In the genomic region with DNA sequence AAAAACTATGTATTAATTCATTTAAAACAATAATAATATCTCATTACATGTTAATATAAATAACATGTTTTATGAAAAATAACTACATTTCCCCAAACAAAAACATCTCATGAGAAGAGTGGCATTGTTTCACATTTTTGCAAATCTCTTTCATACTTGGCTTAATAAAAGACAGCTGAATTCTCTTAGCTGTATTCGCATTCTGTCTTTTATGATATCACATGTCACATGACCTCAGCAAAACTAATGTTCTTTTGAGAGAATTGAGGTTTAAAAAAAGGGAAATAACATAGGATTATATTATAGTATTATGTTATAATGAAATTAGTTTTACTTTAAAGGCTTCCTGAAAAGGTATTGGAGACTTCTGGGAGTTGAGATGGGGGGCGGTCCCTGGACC, we compare ENCODE assay signal across 20 cellular contexts. TPM values are rescaled to one million over a fixed set of nuclear protein-coding genes. Genes with fewer than 3 reads are reported as not detected.
DNase-seq lines count a peak whose midpoint lies in the region; TF ChIP-seq lines count a peak whose summit lies in the region.
"Had no signal": no experiment of that assay in that cellular context is flagged by ENCODE, and none has a peak within 500 bp of the region (broad histone marks: within the 10 kb centered on the region; RNA-seq: fewer than 3 reads in every experiment).

No MANE protein-coding gene starts in this region.

- DNase-seq in adipocyte (ENCODE audit: low read depth) (peak; percentile 72), fibroblast of mammary gland (ENCODE audit: low read depth) (peak; percentile 8), cerebellum (ENCODE audit: low spot score) (no peak), coronary artery (ENCODE audit: low spot score) (no peak)
- DNase-seq in stimulated activated naive CD4-positive, alpha-beta T cell treated with Interleukin-2 at 50 U/mL for 16 hours (lab: John Stamatoyannopoulos, UW) = no peak
- no peak for DNase-seq in effector CD8-positive, alpha-beta T cell (lab: John Stamatoyannopoulos, UW)
- DNase-seq: C1 segment of cervical spinal cord; Caco-2; CD8-positive, alpha-beta T cell; NCI-H1092; NCI-H1417 treated with DMSO at 0.1 percent for 48 hours; NCI-H1694 treated with DMSO at 0.1 percent for 48 hours; NCI-H2081; NCI-H2227 treated with DMSO at 0.1 percent for 48 hours; NCI-H526 treated with DMSO at 0.1 percent for 48 hours; SHP77 had no signal

- no peaks in the 10 kb centered on the region for H3K9me3 ChIP-seq in HEK293 (ENCODE audit: control insufficient read depth, insufficient read depth, low read depth, low read length)
- no peaks in the 10 kb centered on the region for H3K9me3 ChIP-seq in adipocyte (ENCODE audit: control insufficient read depth, low read length)
- H3K9me3 ChIP-seq: Caco-2 had no signal

- H3K4me1 ChIP-seq in HEK293 (ENCODE audit: control insufficient read depth, insufficient read depth, low read length) (peaks cover 6% of the 10 kb centered on the region), adipocyte (ENCODE audit: control insufficient read depth, insufficient read depth, low read length) (no peaks in the 10 kb centered on the region)

- TF ChIP-seq CTCF in HEK293 (tag by site-specific recombination; IDR thresholded peaks at IDR 0.05) (no peak), fibroblast of mammary gland (conservative IDR thresholded peaks at IDR 0.05; ENCODE audit: control insufficient read depth, insufficient read depth, low read depth, low read length) (no peak), coronary artery (IDR thresholded peaks at IDR 0.05) (no peak)

- CTCF ChIA-PET in HEK293 (lab: Yijun Ruan, JAX) = no interaction called here

- H3K4me3 ChIP-seq in HEK293 (ENCODE audit: low read depth, low read length) (no peak overlapping the region), adipocyte (ENCODE audit: low read length) (no peak overlapping the region), fibroblast of mammary gland (ENCODE audit: control insufficient read depth, low read depth, low read length) (no peak overlapping the region), coronary artery (no peak overlapping the region)
- H3K4me3 ChIP-seq: GM12878 had no signal

- no peak overlapping the region for H3K27ac ChIP-seq in HEK293 (ENCODE audit: extremely low read depth, low read depth, low read length)
- no peak overlapping the region for H3K27ac ChIP-seq in coronary artery
- H3K27ac ChIP-seq: HL-60, RWPE1 had no signal

- H3K36me3 ChIP-seq in HEK293 (ENCODE audit: control insufficient read depth in 2 of 2, insufficient read depth in 1 of 2, low read length in 2 of 2) = no peaks in the 10 kb centered on the region
- H3K36me3 ChIP-seq in adipocyte (ENCODE audit: control insufficient read depth, insufficient read depth, low read length, severe bottlenecking) = no peaks in the 10 kb centered on the region

- POLR2A ChIA-PET in HEK293 (lab: Yijun Ruan, JAX) = no interaction called here

- H3K9ac ChIP-seq in adipocyte (ENCODE audit: low read length) = no peak overlapping the region

- no peaks in the 10 kb centered on the region for H3K27me3 ChIP-seq in adipocyte (replicated peaks; ENCODE audit: control insufficient read depth, insufficient read depth, low read length)

TF ChIP-seq in HEK293, 187 proteins besides CTCF, POLR2A, EP300 and RAD21:
- TF ChIP-seq ZNF664 (tag by site-specific recombination; IDR thresholded peaks at IDR 0.05) = peak; percentile 65; the same call in 1 of the 2 replicates
- no peak for TF ChIP-seq ZNF416 (tag by site-specific recombination; IDR thresholded peaks at IDR 0.05)

RNA-seq across cellular contexts. Expression of a gene that starts 48.4 kb away (rescaled TPM):
- 34.8 TPM for total RNA-seq in cerebellum

Comparison
In these comparisons a context has a peak if more than half of its experiments do, and no peak if none do; other contexts are left out.
1. DNase-seq: peak in adipocyte (single experiment) and fibroblast of mammary gland (single experiment); none in cerebellum (single experiment), stimulated activated naive CD4-positive, alpha-beta T cell treated with Interleukin-2 at 50 U/mL for 16 hours (single experiment), effector CD8-positive, alpha-beta T cell (single experiment) and coronary artery (single experiment).